Comparison of ENCODE assay signal across 19 cellular contexts in genomic region chrX:120556251-120556650, GRCh38.
"Had no signal": no experiment of that assay in that cellular context is flagged by ENCODE, and none has a peak within 500 bp of the region (broad histone marks: within the 10 kb centered on the region; RNA-seq: fewer than 3 reads in every experiment).

No MANE protein-coding gene starts in this region.

- H3K27ac Mint-ChIP-seq: activated CD8-positive, alpha-beta T cell treated with anti-CD3 and anti-CD28 coated beads, Interleukin-2, amount 10 ng/mL, durations not matched to agents 7 days and 5 days; activated naive CD4-positive, alpha-beta T cell treated with anti-CD3 and anti-CD28 coated beads for 36 hours; dendritic cell treated with granulocyte-macrophage colony-stimulating factor and Interleukin-4, amounts not matched to agents 40 ng/mL and 50 ng/mL, for 4 days had no signal

- H3K27ac ChIP-seq: esophagus muscularis mucosa, gastroesophageal sphincter, heart right ventricle, prostate gland, tibial artery had no signal

- DNase-seq: activated CD4-positive, alpha-beta T cell treated with anti-CD3 and anti-CD28 coated beads for 4 hours; activated CD8-positive, alpha-beta T cell treated with anti-CD3 and anti-CD28 coated beads, Interleukin-2, amount 10 ng/mL, durations not matched to agents 7 days and 5 days; activated naive CD4-positive, alpha-beta T cell treated with anti-CD3 and anti-CD28 coated beads for 36 hours; activated T-cell treated with anti-CD3 and anti-CD28 coated beads, Interleukin-2, amount 50 U/mL, for 4 hours; aorta; cerebellar nuclear complex; effector CD8-positive, alpha-beta T cell; heart right ventricle; kidney glomerular epithelial cell; left ventricle myocardium superior; right cardiac atrium; stimulated activated CD4-positive, alpha-beta T cell treated with anti-CD3 and anti-CD28 coated beads, Interleukin-2, amount 100 ng/mL, for 24 hours; stimulated activated naive CD4-positive, alpha-beta T cell treated with Interleukin-2 at 50 U/mL for 16 hours; substantia nigra; tibial artery had no signal

- H3K4me3 Mint-ChIP-seq: activated CD8-positive, alpha-beta T cell treated with anti-CD3 and anti-CD28 coated beads, Interleukin-2, amount 10 ng/mL, durations not matched to agents 7 days and 5 days; activated naive CD4-positive, alpha-beta T cell treated with anti-CD3 and anti-CD28 coated beads for 36 hours; activated T-cell treated with anti-CD3 and anti-CD28 coated beads, Interleukin-2, amount 50 U/mL, for 4 hours; dendritic cell treated with granulocyte-macrophage colony-stimulating factor and Interleukin-4, amounts not matched to agents 40 ng/mL and 50 ng/mL, for 4 days had no signal

- H3K9me3 Mint-ChIP-seq: activated naive CD4-positive, alpha-beta T cell treated with anti-CD3 and anti-CD28 coated beads for 36 hours; activated T-cell treated with anti-CD3 and anti-CD28 coated beads, Interleukin-2, amount 50 U/mL, for 4 hours; dendritic cell treated with granulocyte-macrophage colony-stimulating factor and Interleukin-4, amounts not matched to agents 40 ng/mL and 50 ng/mL, for 4 days had no signal

- H3K4me3 ChIP-seq: esophagus muscularis mucosa, gastroesophageal sphincter, heart right ventricle, prostate gland, tibial artery had no signal

- ATAC-seq: activated CD8-positive, alpha-beta T cell treated with anti-CD3 and anti-CD28 coated beads, Interleukin-2, amount 10 ng/mL, durations not matched to agents 7 days and 5 days; activated T-cell treated with anti-CD3 and anti-CD28 coated beads, Interleukin-2, amount 50 U/mL, for 4 hours; gastroesophageal sphincter; heart right ventricle; left ventricle myocardium superior; right cardiac atrium had no signal

- H3K9me3 ChIP-seq: esophagus muscularis mucosa, gastroesophageal sphincter, heart right ventricle, prostate gland, tibial artery had no signal

- H3K4me1 ChIP-seq: prostate gland had no signal

- H3K27me3 Mint-ChIP-seq: dendritic cell treated with granulocyte-macrophage colony-stimulating factor and Interleukin-4, amounts not matched to agents 40 ng/mL and 50 ng/mL, for 4 days had no signal

- H3K27me3 ChIP-seq: esophagus muscularis mucosa, gastroesophageal sphincter, heart right ventricle, tibial artery had no signal

- H3K36me3 ChIP-seq: prostate gland had no signal
